Comparison of ENCODE assay signal across 8 cellular contexts in the genomic region with DNA sequence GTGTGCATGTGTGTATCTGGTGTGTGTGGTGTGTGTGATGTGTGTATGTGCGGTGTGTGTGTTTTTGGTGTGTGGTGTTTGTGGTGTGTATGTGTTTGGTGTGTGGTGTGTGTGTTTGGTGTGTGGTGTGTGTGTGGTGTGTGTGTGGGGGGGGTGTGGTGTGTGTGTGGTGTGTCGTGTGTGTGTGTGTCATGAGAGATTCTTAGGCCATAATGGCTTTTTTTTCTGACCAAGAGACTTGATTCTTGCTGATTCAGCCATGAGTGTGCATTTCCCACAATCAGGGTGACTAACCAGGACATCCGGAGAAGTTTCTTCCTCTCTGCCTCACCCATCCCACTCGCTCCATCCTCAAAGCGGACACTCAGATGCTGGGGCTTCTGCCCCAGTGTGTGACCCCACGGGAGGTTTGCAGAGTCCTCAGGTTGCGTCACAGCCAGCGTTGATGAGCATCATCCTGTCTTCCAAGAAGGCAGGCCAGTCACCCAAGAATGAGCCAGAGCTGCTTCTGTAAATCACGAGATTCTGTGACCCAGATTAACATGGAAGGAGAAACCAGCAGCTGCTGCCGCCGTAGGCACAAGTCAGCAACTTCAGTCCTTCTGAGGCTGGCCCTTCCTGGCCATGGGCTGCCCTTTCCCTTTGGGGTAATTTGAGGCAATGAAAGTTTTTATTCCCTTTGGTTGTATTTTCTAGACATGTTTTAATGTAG. TPM values are rescaled to one million over a fixed set of nuclear protein-coding genes. Genes with fewer than 3 reads are reported as not detected.
DNase-seq lines count a peak whose midpoint lies in the region; ATAC-seq, FAIRE-seq and TF ChIP-seq lines count a peak whose summit lies in the region.

No MANE protein-coding gene starts in this region.

- H3K36me3 ChIP-seq in pancreas = peaks cover 0 to under 1% (median 0%) of the 10 kb centered on the region in 3 donors

- H3K4me3 Mint-ChIP-seq in activated T-helper 17 cell treated with anti-CD3 and anti-CD28 coated beads, Interleukin-2, amount 50 U/mL, for 72 hours = peak overlapping the region; percentile 40

- H3K36me3 Mint-ChIP-seq in activated T-helper 17 cell treated with anti-CD3 and anti-CD28 coated beads, Interleukin-2, amount 50 U/mL, for 72 hours (ENCODE audit: low read depth) = no peaks in the 10 kb centered on the region

- peaks cover 25% of the 10 kb centered on the region for H3K4me1 Mint-ChIP-seq in activated T-helper 17 cell treated with anti-CD3 and anti-CD28 coated beads, Interleukin-2, amount 50 U/mL, for 72 hours

- TF ChIP-seq CTCF in pancreas (IDR thresholded peaks at IDR 0.05) = no peak

- peak overlapping the region; percentile 52 for H3K27ac Mint-ChIP-seq in activated T-helper 17 cell treated with anti-CD3 and anti-CD28 coated beads, Interleukin-2, amount 50 U/mL, for 72 hours

- no peaks in the 10 kb centered on the region for H3K9me3 ChIP-seq in pancreas

- H3K4me3 ChIP-seq in pancreas = no peak overlapping the region

- intact Hi-C loops in pancreas (cut with DNase I) = no loop called here

- H3K4me1 ChIP-seq in pancreas = peaks cover 4 to 18% (median 17%) of the 10 kb centered on the region in 3 donors

- WGBS in pancreas, 2 donors = 64 to 67% methylated on average over 11 of the region's 11 CpGs

- H3K9me3 Mint-ChIP-seq in activated T-helper 17 cell treated with anti-CD3 and anti-CD28 coated beads, Interleukin-2, amount 50 U/mL, for 72 hours = peaks cover 4% of the 10 kb centered on the region

- peak; percentile 57 for DNase-seq in stimulated activated naive CD4-positive, alpha-beta T cell treated with Interleukin-2 at 50 U/mL for 16 hours (lab: John Stamatoyannopoulos, UW)
- no peak for DNase-seq in stimulated activated naive CD4-positive, alpha-beta T cell (lab: John Stamatoyannopoulos, UW)
- DNase-seq in globus pallidus (ENCODE audit: low spot score) (peak; percentile 64), pancreas (peak in 4 of 6 donors; percentile 24 to 64 (median 52)), NAMALWA (ENCODE audit: low spot score) (no peak), G401 (ENCODE audit: low spot score) (no peak)

- FAIRE-seq in pancreas (lab: Jason Lieb, UNC) = no peak

- H3K27ac ChIP-seq in pancreas = peak overlapping the region; percentile 10 to 56 (median 24)

- H3K27me3 Mint-ChIP-seq in activated T-helper 17 cell treated with anti-CD3 and anti-CD28 coated beads, Interleukin-2, amount 50 U/mL, for 72 hours = no peaks in the 10 kb centered on the region

- ATAC-seq in activated T-helper 17 cell treated with anti-CD3 and anti-CD28 coated beads, Interleukin-2, amount 50 U/mL, for 72 hours (replicated peaks) = peak; percentile 90
- peak; percentile 41 to 85 (median 62) for ATAC-seq in pancreas
- no peak for ATAC-seq in HG03521 (IDR thresholded peaks at IDR 0.05; ENCODE audit: unreplicated experiment)

- no peaks in the 10 kb centered on the region for H3K27me3 ChIP-seq in pancreas

- in situ Hi-C loops in G401 (cut with HindIII; ENCODE audit: low sequenced_read_pairs) = no loop called here

RNA-seq across cellular contexts. Expression of gene CTSL, which starts 12.5 kb away (rescaled TPM):
- total RNA-seq in activated T-helper 17 cell treated with anti-CD3 and anti-CD28 coated beads, Interleukin-2, amount 50 U/mL, for 72 hours = 10 to 100 TPM; 13.2 to 43.0 TPM
- 10 to 100 TPM; 37.6 to 67.7 (median 42.6) TPM for total RNA-seq in pancreas
- 10 to 100 TPM; 33.8 to 64.1 TPM for polyA plus RNA-seq in pancreas
- 38.6 and 52.7 TPM in 2 replicates for total RNA-seq in G401 (2014; rRNA removed; shearing (Covaris generic))

Comparison
In these comparisons a context has a peak if more than half of its experiments do, and no peak if none do; other contexts are left out.
1. DNase-seq: peak in stimulated activated naive CD4-positive, alpha-beta T cell treated with Interleukin-2 at 50 U/mL for 16 hours (single experiment), globus pallidus (single experiment) and pancreas (4 of 6); none in stimulated activated naive CD4-positive, alpha-beta T cell (0 of 6), NAMALWA (single experiment) and G401 (single experiment).